Comparison of ENCODE assay signal across 28 cellular contexts in genomic region chr14:101790232-101790631, GRCh38. TPM values are rescaled to one million over a fixed set of nuclear protein-coding genes. Genes with fewer than 3 reads are reported as not detected.
A peak's percentile ranks its signal among the peaks of the same experiment; 100 is the strongest.
DNase-seq lines count a peak whose midpoint lies in the region; ATAC-seq and TF ChIP-seq lines count a peak whose summit lies in the region.
"Had no signal": no experiment of that assay in that cellular context is flagged by ENCODE, and none has a peak within 500 bp of the region (broad histone marks: within the 10 kb centered on the region; RNA-seq: fewer than 3 reads in every experiment).

No MANE protein-coding gene starts in this region.

- peak overlapping the region; percentile 56 for H3K4me2 ChIP-seq in BLaER1
- 0 out of 2 replicates have a peak overlapping the region, but pooled peaks have one; percentile 3 for H3K4me2 ChIP-seq in DOHH2 (ENCODE audit: low read length)

- POLR2A ChIA-PET in activated B cell treated with CpG ODN at 0.5 μM for 24 hours (lab: Charles Lee): interaction anchor here (0.9 to 3.8 kb wide), 2 partner anchors 12 to 19 kb away, joined by 3 to 41 read pairs; no protein-coding TSS in a partner anchor

- H3F3A ChIP-seq in DOHH2 (ENCODE audit: control insufficient read depth, insufficient read depth): 0 out of 2 replicates have a peak, but pooled peaks cover 2% of the 10 kb centered on the region

- DNase-seq in NAMALWA (ENCODE audit: low spot score): peak; percentile 87
- no peak for DNase-seq in activated B cell treated with CpG ODN at 0.5 μM for 24 hours
- no peak for DNase-seq in activated CD4-positive, alpha-beta T cell treated with anti-CD3 and anti-CD28 coated beads, Interleukin-2, amount 50 U/mL, for 1 hour
- DNase-seq in cerebellum (ENCODE audit: low spot score): no peak
- DNase-seq in NCI-H69 (lab: John Stamatoyannopoulos, UW): no peak
- no peak for DNase-seq in spleen
- DNase-seq: caudate nucleus; EL; esophagus squamous epithelium; Kasumi-1; left colon; NCI-H1092 treated with DMSO at 0.1 percent for 48 hours; NCI-H1930; NCI-H524 treated with DMSO at 0.1 percent for 48 hours; sigmoid colon; stimulated activated CD4-positive, alpha-beta T cell treated with anti-CD3 and anti-CD28 coated beads, Interleukin-4, amount 100 ng/mL, for 4 hours; stimulated activated naive CD4-positive, alpha-beta T cell; upper lobe of right lung had no signal

- intact Hi-C loops in activated B cell treated with CpG ODN at 0.5 μM for 24 hours (cut with micrococcal nuclease) (loop anchor here (1.0 to 2.0 kb wide), 2 partner anchors 9 to 15 kb away; no protein-coding TSS in a partner anchor), spleen (cut with DNase I; ENCODE audit: low total_unique reads) (no loop called here)

- TF ChIP-seq POLR2A in spleen (IDR thresholded peaks at IDR 0.05): no peak

- H3K36me3 Mint-ChIP-seq in activated B cell treated with CpG ODN at 0.5 μM for 24 hours (ENCODE audit: low read depth): peaks cover 18% of the 10 kb centered on the region
- H3K36me3 Mint-ChIP-seq: CD14-positive monocyte had no signal

- ATAC-seq in activated B cell treated with CpG ODN at 0.5 μM for 24 hours (ENCODE audit: low read depth): peak; percentile 49
- ATAC-seq: GM12878, left colon, upper lobe of right lung had no signal

- H3K27ac ChIP-seq in BLaER1: peak overlapping the region; percentile 74
- H3K27ac ChIP-seq in DOHH2 (ENCODE audit: low read depth, low read length): no peak overlapping the region
- H3K27ac ChIP-seq in spleen: no peak overlapping the region
- H3K27ac ChIP-seq: esophagus squamous epithelium, neutrophil, prostate gland, suprapubic skin, upper lobe of right lung, VCaP had no signal

- H3K4me1 ChIP-seq in BLaER1: peaks cover 54% of the 10 kb centered on the region
- H3K4me1 ChIP-seq in DOHH2 (ENCODE audit: control insufficient read depth, low read length): peaks cover 29% of the 10 kb centered on the region
- H3K4me1 ChIP-seq in spleen: peaks cover 0 to 43% (median 18%) of the 10 kb centered on the region in 6 donors
- H3K4me1 ChIP-seq: prostate gland had no signal

- 69 to 82% (median 75%) methylated on average over 7 of the region's 7 CpGs for WGBS in spleen, 5 donors

- H3K27ac Mint-ChIP-seq in activated B cell treated with CpG ODN at 0.5 μM for 24 hours: peak overlapping the region; percentile 57
- H3K27ac Mint-ChIP-seq: activated T-helper 2 cell treated with anti-CD3 and anti-CD28 coated beads, Interferon-gamma antibody, Interleukin-2, Interleukin-4, amounts not matched to agents 10 μg/mL and 5 μg/mL and 100 μg/mL, durations not matched to agents 14 hours and 24 hours and 36 hours; dendritic cell treated with granulocyte-macrophage colony-stimulating factor and Interleukin-4, amounts not matched to agents 40 ng/mL and 50 ng/mL, for 4 days had no signal

- TF ChIP-seq CTCF in DOHH2 (IDR thresholded peaks at IDR 0.05; ENCODE audit: low read depth, low read length, poor library complexity, severe bottlenecking) (no peak), activated B cell treated with CpG ODN at 0.5 μM for 24 hours (IDR thresholded peaks at IDR 0.05) (no peak), spleen (IDR thresholded peaks at IDR 0.05 in 8 of 11, conservative IDR thresholded peaks at IDR 0.05 in 3 of 11) (no peak)

- H3K36me3 ChIP-seq in BLaER1 (peaks cover 58% of the 10 kb centered on the region), DOHH2 (ENCODE audit: control insufficient read depth, low read length) (peaks cover 13% of the 10 kb centered on the region), spleen (peaks cover 0 to 17% (median 0%) of the 10 kb centered on the region in 6 donors)
- H3K36me3 ChIP-seq: neutrophil, prostate gland, sigmoid colon, suprapubic skin had no signal

- H3K9ac ChIP-seq in BLaER1: peak overlapping the region; percentile 31; the same call in 1 of the 2 replicates

- H3K4me1 Mint-ChIP-seq in activated B cell treated with CpG ODN at 0.5 μM for 24 hours: peaks cover 23% of the 10 kb centered on the region

- H3K9me2 ChIP-seq in DOHH2 (replicated peaks; ENCODE audit: control insufficient read depth, low read length): no peaks in the 10 kb centered on the region

- H3K4me3 ChIP-seq in BLaER1: no peak overlapping the region
- no peak overlapping the region for H3K4me3 ChIP-seq in DOHH2 (ENCODE audit: low read length)
- H3K4me3 ChIP-seq in spleen: no peak overlapping the region
- H3K4me3 ChIP-seq: esophagus squamous epithelium, GM12878, prostate gland, sigmoid colon, suprapubic skin, upper lobe of right lung had no signal

- H3K4me3 Mint-ChIP-seq in activated B cell treated with CpG ODN at 0.5 μM for 24 hours: peak overlapping the region; percentile 48
- H3K4me3 Mint-ChIP-seq: CD14-positive monocyte; dendritic cell treated with granulocyte-macrophage colony-stimulating factor and Interleukin-4, amounts not matched to agents 40 ng/mL and 50 ng/mL, for 4 days had no signal

- H3K27me3 Mint-ChIP-seq in activated B cell treated with CpG ODN at 0.5 μM for 24 hours: no peaks in the 10 kb centered on the region

- H4K20me1 ChIP-seq in BLaER1 (no peaks in the 10 kb centered on the region; the same call in 1 of the 2 replicates), DOHH2 (ENCODE audit: control insufficient read depth, insufficient read depth, low read depth, low read length) (no peaks in the 10 kb centered on the region)

- no peaks in the 10 kb centered on the region for H3K79me2 ChIP-seq in DOHH2 (ENCODE audit: control insufficient read depth, low read length)

- CTCF ChIA-PET in activated B cell treated with CpG ODN at 0.5 μM for 24 hours (lab: Charles Lee): no interaction called here

- H3K27me3 ChIP-seq in BLaER1 (no peaks in the 10 kb centered on the region), DOHH2 (ENCODE audit: control insufficient read depth, low read length) (no peaks in the 10 kb centered on the region), spleen (replicated peaks in 1 of 7) (no peaks in the 10 kb centered on the region)
- H3K27me3 ChIP-seq: esophagus squamous epithelium, sigmoid colon, suprapubic skin, upper lobe of right lung had no signal

- H3K9me3 ChIP-seq in BLaER1 (peaks cover 26% of the 10 kb centered on the region), DOHH2 (ENCODE audit: control insufficient read depth, insufficient read depth, low read length) (peaks cover 16% of the 10 kb centered on the region), spleen (peaks cover 0 to 7% (median 3%) of the 10 kb centered on the region in 8 donors)
- H3K9me3 ChIP-seq: esophagus squamous epithelium, neutrophil, prostate gland, sigmoid colon, upper lobe of right lung had no signal

- H3K9me3 Mint-ChIP-seq in activated B cell treated with CpG ODN at 0.5 μM for 24 hours: no peaks in the 10 kb centered on the region

RNA-seq across cellular contexts. Expression of gene PPP2R5C, which starts 28.7 kb away (rescaled TPM):
- total RNA-seq in activated B cell treated with CpG ODN at 0.5 μM for 24 hours (197 and 227 TPM in 2 replicates), cerebellum (125 TPM), spleen (100 to 1,000 TPM; 193 to 322 (median 219) TPM)
- 10 to 100 TPM; 80.8 to 95.3 (median 84.4) TPM for polyA plus RNA-seq in spleen
